ENCODE assay signal across 28 cellular contexts in the genomic region with DNA sequence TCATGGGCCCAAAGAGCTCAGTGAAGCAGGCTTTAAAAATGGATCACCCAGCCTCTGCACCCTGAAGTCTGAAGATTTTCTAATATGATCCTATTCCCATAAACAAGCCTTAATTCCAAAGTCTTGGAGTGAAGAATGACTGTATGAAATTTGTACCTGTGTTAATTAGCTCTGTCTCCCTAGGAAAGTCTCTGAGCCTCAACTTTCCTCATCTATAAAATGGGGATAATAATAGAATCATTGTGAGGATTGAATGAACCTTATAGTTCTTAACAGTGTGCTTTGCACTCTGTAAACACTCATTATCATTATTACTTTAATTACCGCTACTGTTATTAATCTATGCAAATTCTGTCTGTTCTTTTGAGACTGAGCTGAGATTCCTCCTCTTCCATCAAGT.
"Had no signal": no experiment of that assay in that cellular context is flagged by ENCODE, and none has a peak within 500 bp of the region (broad histone marks: within the 10 kb centered on the region; RNA-seq: fewer than 3 reads in every experiment).

No MANE protein-coding gene starts in this region.

- H3K27ac Mint-ChIP-seq: dendritic cell treated with granulocyte-macrophage colony-stimulating factor and Interleukin-4, amounts not matched to agents 40 ng/mL and 50 ng/mL, for 4 days; endodermal cell had no signal

- H3K4me3 Mint-ChIP-seq: dendritic cell treated with granulocyte-macrophage colony-stimulating factor and Interleukin-4, amounts not matched to agents 40 ng/mL and 50 ng/mL, for 4 days; effector memory CD8-positive, alpha-beta T cell; endodermal cell had no signal

- H3K9me3 Mint-ChIP-seq: dendritic cell treated with granulocyte-macrophage colony-stimulating factor and Interleukin-4, amounts not matched to agents 40 ng/mL and 50 ng/mL, for 4 days; effector memory CD8-positive, alpha-beta T cell; endodermal cell had no signal

- H3K27me3 Mint-ChIP-seq: dendritic cell treated with granulocyte-macrophage colony-stimulating factor and Interleukin-4, amounts not matched to agents 40 ng/mL and 50 ng/mL, for 4 days; effector memory CD8-positive, alpha-beta T cell had no signal

- H3K9me3 ChIP-seq: colonic mucosa, esophagus muscularis mucosa, esophagus squamous epithelium, gastrocnemius medialis, gastroesophageal sphincter, heart left ventricle, heart right ventricle had no signal

- FAIRE-seq: colon, endometrium, endothelial cell of umbilical vein, frontal cortex had no signal

- ATAC-seq: effector memory CD8-positive, alpha-beta T cell; esophagus mucosa; foreskin keratinocyte; gastrocnemius medialis; gastroesophageal sphincter; heart left ventricle; heart right ventricle had no signal

- H3K27ac ChIP-seq: colonic mucosa, coronary artery, dorsolateral prefrontal cortex, epithelial cell of prostate, esophagus muscularis mucosa, esophagus squamous epithelium, foreskin keratinocyte, gastrocnemius medialis, gastroesophageal sphincter, heart left ventricle, heart right ventricle had no signal

- DNase-seq: colonic mucosa; cortex of kidney; dermis blood vessel endothelial cell; dorsolateral prefrontal cortex; effector CD4-positive, alpha-beta T cell; effector CD8-positive, alpha-beta T cell; effector memory CD4-positive, alpha-beta T cell; effector memory CD8-positive, alpha-beta T cell; endodermal cell; erythroblast; esophagus squamous epithelium; foreskin fibroblast; foreskin keratinocyte; foreskin melanocyte; gastrocnemius medialis; glutamatergic neuron; heart left ventricle; heart right ventricle had no signal

- H3K27me3 ChIP-seq: colonic mucosa, dorsolateral prefrontal cortex, esophagus muscularis mucosa, esophagus squamous epithelium, foreskin keratinocyte, gastrocnemius medialis, gastroesophageal sphincter, heart left ventricle, heart right ventricle had no signal

- H3K36me3 ChIP-seq: colonic mucosa had no signal

- H3K4me1 ChIP-seq: colonic mucosa, gastrocnemius medialis had no signal

- H3K4me3 ChIP-seq: colonic mucosa, coronary artery, dorsolateral prefrontal cortex, esophagus muscularis mucosa, esophagus squamous epithelium, gastrocnemius medialis, gastroesophageal sphincter, heart left ventricle, heart right ventricle had no signal
